In genomic region chr19:14435320-14436050, GRCh38 we compare ENCODE assay signal across 9 cellular contexts. TPM values are rescaled to one million over a fixed set of nuclear protein-coding genes. Genes with fewer than 3 reads are reported as not detected.
A peak's percentile ranks its signal among the peaks of the same experiment; 100 is the strongest.
DNase-seq lines count a peak whose midpoint lies in the region; ATAC-seq and TF ChIP-seq lines count a peak whose summit lies in the region.
"Had no signal": no experiment of that assay in that cellular context is flagged by ENCODE, and none has a peak within 500 bp of the region (broad histone marks: within the 10 kb centered on the region; RNA-seq: fewer than 3 reads in every experiment).

No MANE protein-coding gene starts in this region.

- peak overlapping the region; percentile 84 for H3K4me2 ChIP-seq in DOHH2 (ENCODE audit: low read length)

- H3K9me3 ChIP-seq in DOHH2 (ENCODE audit: control insufficient read depth, insufficient read depth, low read length) (no peaks in the 10 kb centered on the region), gastrocnemius medialis (no peaks in the 10 kb centered on the region)

- no peak for ATAC-seq in activated CD8-positive, alpha-beta T cell treated with anti-CD3 and anti-CD28 coated beads for 36 hours
- ATAC-seq in gastrocnemius medialis = no peak
- ATAC-seq in GM18511 (IDR thresholded peaks at IDR 0.05; ENCODE audit: unreplicated experiment) = no peak

- in situ Hi-C loops in gastrocnemius medialis (cut with MboI; ENCODE audit: low sequenced_read_pairs in 4 of 4) = no loop called here

- H3K27ac Mint-ChIP-seq in activated CD8-positive, alpha-beta T cell treated with anti-CD3 and anti-CD28 coated beads for 36 hours = peak overlapping the region; percentile 77

- peaks cover 42% of the 10 kb centered on the region for H3K4me1 Mint-ChIP-seq in activated CD8-positive, alpha-beta T cell treated with anti-CD3 and anti-CD28 coated beads for 36 hours (ENCODE audit: low read depth)

- intact Hi-C loops in activated CD8-positive, alpha-beta T cell treated with anti-CD3 and anti-CD28 coated beads for 36 hours (cut with micrococcal nuclease) = no loop called here
- intact Hi-C loops in gastrocnemius medialis (cut with DNase I; ENCODE audit: low total_unique reads) = no loop called here
- intact Hi-C loops in head of caudate nucleus (cut with DNase I) = no loop called here

- no peak overlapping the region for H3K27ac ChIP-seq in DOHH2 (ENCODE audit: low read depth, low read length)
- peak overlapping the region; percentile 72 to 81 (median 76) for H3K27ac ChIP-seq in gastrocnemius medialis

- no peaks in the 10 kb centered on the region for H3K9me3 Mint-ChIP-seq in activated CD8-positive, alpha-beta T cell treated with anti-CD3 and anti-CD28 coated beads for 36 hours

- peaks cover 27% of the 10 kb centered on the region for H3K36me3 ChIP-seq in DOHH2 (ENCODE audit: control insufficient read depth, low read length)
- no peaks in the 10 kb centered on the region for H3K36me3 ChIP-seq in gastrocnemius medialis

- no peak for TF ChIP-seq POLR2A in gastrocnemius medialis (IDR thresholded peaks at IDR 0.05)

- TF ChIP-seq CTCF in DOHH2 (IDR thresholded peaks at IDR 0.05; ENCODE audit: low read depth, low read length, poor library complexity, severe bottlenecking) (no peak), fibroblast of the aortic adventitia (IDR thresholded peaks at IDR 0.05; ENCODE audit: insufficient read depth, low read length) (no peak), gastrocnemius medialis (IDR thresholded peaks at IDR 0.05 in 4 of 5, conservative IDR thresholded peaks at IDR 0.05 in 1 of 5) (no peak)
- TF ChIP-seq CTCF in activated CD8-positive, alpha-beta T cell treated with anti-CD3 and anti-CD28 coated beads for 36 hours (IDR thresholded peaks at IDR 0.05) = no peak

- H3K4me3 Mint-ChIP-seq in activated CD8-positive, alpha-beta T cell treated with anti-CD3 and anti-CD28 coated beads for 36 hours = peak overlapping the region; percentile 67

- peaks cover 8% of the 10 kb centered on the region for H4K20me1 ChIP-seq in DOHH2 (ENCODE audit: control insufficient read depth, insufficient read depth, low read depth, low read length)

- H3K27me3 Mint-ChIP-seq in activated CD8-positive, alpha-beta T cell treated with anti-CD3 and anti-CD28 coated beads for 36 hours = peaks cover 2% of the 10 kb centered on the region

- H3K36me3 Mint-ChIP-seq in activated CD8-positive, alpha-beta T cell treated with anti-CD3 and anti-CD28 coated beads for 36 hours (ENCODE audit: low read depth) = peaks cover 15% of the 10 kb centered on the region

- POLR2A ChIA-PET in activated CD8-positive, alpha-beta T cell treated with anti-CD3 and anti-CD28 coated beads for 36 hours (lab: Charles Lee) = interaction anchor here (0.6 kb wide), 1 partner anchor 71 kb away, joined by 3 read pairs; no protein-coding TSS in a partner anchor

- CTCF ChIA-PET in activated CD8-positive, alpha-beta T cell treated with anti-CD3 and anti-CD28 coated beads for 36 hours (lab: Charles Lee) = interaction anchor here (0.6 to 1.1 kb wide), 2 partner anchors 17 to 45 kb away, joined by 3 read pairs; no protein-coding TSS in a partner anchor

- no peaks in the 10 kb centered on the region for H3K9me2 ChIP-seq in DOHH2 (replicated peaks; ENCODE audit: control insufficient read depth, low read length)

- 0 out of 2 replicates have a peak overlapping the region, but pooled peaks have one; percentile 76 for H3K4me3 ChIP-seq in DOHH2 (ENCODE audit: low read length)
- peak overlapping the region; percentile 80 for H3K4me3 ChIP-seq in fibroblast of the aortic adventitia (ENCODE audit: low read depth, low read length)
- H3K4me3 ChIP-seq in gastrocnemius medialis = peak overlapping the region in 3 of 4 donors; percentile 75 to 87 (median 84)

- H3K4me1 ChIP-seq in DOHH2 (ENCODE audit: control insufficient read depth, low read length) = peaks cover 80% of the 10 kb centered on the region
- peaks cover 17 to 23% of the 10 kb centered on the region in 2 donors for H3K4me1 ChIP-seq in gastrocnemius medialis

- no peak for DNase-seq in activated CD8-positive, alpha-beta T cell treated with anti-CD3 and anti-CD28 coated beads for 36 hours
- DNase-seq in fibroblast of the aortic adventitia (ENCODE audit: low read depth) (no peak), gastrocnemius medialis (no peak), LoVo (ENCODE audit: low spot score) (no peak), head of caudate nucleus (no peak), NCI-H2081 (lab: John Stamatoyannopoulos, UW) (no peak)
- DNase-seq: activated gamma-delta T cell had no signal

- peaks cover 12% of the 10 kb centered on the region for H3F3A ChIP-seq in DOHH2 (ENCODE audit: control insufficient read depth, insufficient read depth)

- H3K79me2 ChIP-seq in DOHH2 (ENCODE audit: control insufficient read depth, low read length) = peaks cover 82% of the 10 kb centered on the region

- no peaks in the 10 kb centered on the region for H3K27me3 ChIP-seq in DOHH2 (ENCODE audit: control insufficient read depth, low read length)
- H3K27me3 ChIP-seq in gastrocnemius medialis = peaks cover 0 to 6% (median 0%) of the 10 kb centered on the region in 3 donors

RNA-seq across cellular contexts. Expression of gene PKN1, which starts 2.4 kb away (rescaled TPM):
- total RNA-seq in activated CD8-positive, alpha-beta T cell treated with anti-CD3 and anti-CD28 coated beads for 36 hours = 100 to 1,000 TPM; 172 to 192 TPM
- total RNA-seq in fibroblast of the aortic adventitia (ENCODE audit: low replicate concordance) (164 and 342 TPM in 2 replicates), gastrocnemius medialis (100 to 1,000 TPM in 1 of 4 donors, 10 to 100 TPM in 3; 52.1 to 130 (median 81.3) TPM)

RNA-seq across cellular contexts. Expression of gene DDX39A, which starts 16.3 kb away (rescaled TPM):
- total RNA-seq in activated CD8-positive, alpha-beta T cell treated with anti-CD3 and anti-CD28 coated beads for 36 hours = 100 to 1,000 TPM; 217 to 226 TPM
- total RNA-seq in fibroblast of the aortic adventitia (ENCODE audit: low replicate concordance) = 32.5 and 60.6 TPM in 2 replicates
- 10 to 100 TPM; 23.9 to 59.2 (median 41.3) TPM for total RNA-seq in gastrocnemius medialis

RNA-seq across cellular contexts. Expression of gene PTGER1, which starts 39.7 kb away (rescaled TPM):
- total RNA-seq in activated CD8-positive, alpha-beta T cell treated with anti-CD3 and anti-CD28 coated beads for 36 hours = under 1 TPM; 0.43 TPM
- total RNA-seq in fibroblast of the aortic adventitia (ENCODE audit: low replicate concordance) (1.9 and 3.4 TPM in 2 replicates), gastrocnemius medialis (under 1 TPM in 1 of 4 donors, not detected in 3; 0.29 TPM)

RNA-seq across cellular contexts. Expression of gene ADGRE5, which starts 54.2 kb away (rescaled TPM):
- 100 to 1,000 TPM; 185 to 186 TPM for total RNA-seq in activated CD8-positive, alpha-beta T cell treated with anti-CD3 and anti-CD28 coated beads for 36 hours
- 1.2 and 25.8 TPM in 2 replicates for total RNA-seq in fibroblast of the aortic adventitia (ENCODE audit: low replicate concordance)
- 10 to 100 TPM; 22.4 to 49.5 (median 32.6) TPM for total RNA-seq in gastrocnemius medialis
